Comparison of ENCODE assay signal across 14 cellular contexts in genomic region chr1:161391136-161391535, GRCh38. TPM values are rescaled to one million over a fixed set of nuclear protein-coding genes. Genes with fewer than 3 reads are reported as not detected.
DNase-seq lines count a peak whose midpoint lies in the region; ATAC-seq, FAIRE-seq and TF ChIP-seq lines count a peak whose summit lies in the region.
"Not testable (repeated sequence)": the region's sequence is repeated elsewhere in the genome, so short reads cannot be mapped to it uniquely, and the experiment has no call there.
"Had no signal": no experiment of that assay in that cellular context is flagged by ENCODE, and none has a peak within 500 bp of the region (broad histone marks: within the 10 kb centered on the region; RNA-seq: fewer than 3 reads in every experiment).

No MANE protein-coding gene starts in this region.

- not testable (repeated sequence) for ATAC-seq in CD4-positive, CD25-positive, alpha-beta regulatory T cell (ENCODE audit: low read depth in 2 of 2); T-cell (replicated peaks in 1 of 4); stimulated activated effector memory CD8-positive, alpha-beta T cell treated with anti-CD3 and anti-CD28 coated beads, Interleukin-12 subunit alpha, Interleukin-12 subunit beta, amount 100 ng/mL, for 72 hours

- H3K27ac ChIP-seq in CD4-positive, CD25-positive, alpha-beta regulatory T cell (ENCODE audit: insufficient read depth, low read length, poor library complexity, severe bottlenecking); HUES64 (ENCODE audit: low read depth, low read length); astrocyte (ENCODE audit: low read depth, low read length); left ventricle myocardium inferior (replicated peaks): not testable (repeated sequence)

- H3K9ac ChIP-seq in HUES64 (ENCODE audit: low read depth, low read length); astrocyte (ENCODE audit: low read length): not testable (repeated sequence)

- H3K4me3 ChIP-seq in CD4-positive, CD25-positive, alpha-beta regulatory T cell (ENCODE audit: low read depth, low read length), result peak overlapping the region; percentile 72
- H3K4me3 ChIP-seq in HUES64 (ENCODE audit: low read length) (peak overlapping the region; percentile 95), left ventricle myocardium inferior (peak overlapping the region; percentile 75)
- H3K4me3 ChIP-seq in astrocyte (ENCODE audit: insufficient read depth, low read depth, low read length), result not testable (repeated sequence)

- intact Hi-C loops in left ventricle myocardium inferior (cut with micrococcal nuclease), result not testable (repeated sequence)

- not testable (repeated sequence) for H3K27me3 ChIP-seq in CD4-positive, CD25-positive, alpha-beta regulatory T cell (ENCODE audit: control insufficient read depth, insufficient read depth, low read length); HUES64 (ENCODE audit: insufficient read depth, low read length); astrocyte (ENCODE audit: insufficient read depth, low read length); left ventricle myocardium inferior (ENCODE audit: low read depth)

- H3K4me2 ChIP-seq in astrocyte (ENCODE audit: low read length), result not testable (repeated sequence)

- H3K36me3 ChIP-seq in CD4-positive, CD25-positive, alpha-beta regulatory T cell (ENCODE audit: control insufficient read depth, insufficient read depth, low read length); HUES64 (ENCODE audit: insufficient read depth, low read length); astrocyte (ENCODE audit: insufficient read depth, low read length); left ventricle myocardium inferior: not testable (repeated sequence)

- not testable (repeated sequence) for H3K27me3 Mint-ChIP-seq in CD4-positive, CD25-positive, alpha-beta regulatory T cell; T-cell; activated T-cell treated with anti-CD3 and anti-CD28 coated beads, Interleukin-2, amount 50 U/mL, for 24 hours; astrocyte (ENCODE audit: low read depth, unreplicated experiment); nephron (ENCODE audit: low read depth)

- FAIRE-seq in astrocyte (lab: Jason Lieb, UNC), result not testable (repeated sequence)

- H3K36me3 Mint-ChIP-seq in CD4-positive, CD25-positive, alpha-beta regulatory T cell; T-cell; activated T-cell treated with anti-CD3 and anti-CD28 coated beads, Interleukin-2, amount 50 U/mL, for 24 hours (ENCODE audit: low read depth); astrocyte (ENCODE audit: low read depth, unreplicated experiment); nephron (ENCODE audit: low read depth): not testable (repeated sequence)
- peaks cover 12% of the 10 kb centered on the region for H3K36me3 Mint-ChIP-seq in stimulated activated effector memory CD8-positive, alpha-beta T cell treated with anti-CD3 and anti-CD28 coated beads, Interleukin-12 subunit alpha, Interleukin-12 subunit beta, amount 100 ng/mL, for 72 hours

- H2AFZ ChIP-seq in astrocyte (ENCODE audit: low read depth, low read length), result not testable (repeated sequence)

- peak overlapping the region in 2 of 3 donors; percentile 99 for H3K27ac Mint-ChIP-seq in CD4-positive, CD25-positive, alpha-beta regulatory T cell
- not testable (repeated sequence) for H3K27ac Mint-ChIP-seq in T-cell; activated T-cell treated with anti-CD3 and anti-CD28 coated beads, Interleukin-2, amount 50 U/mL, for 24 hours; astrocyte (ENCODE audit: unreplicated experiment); stimulated activated effector memory CD8-positive, alpha-beta T cell treated with anti-CD3 and anti-CD28 coated beads, Interleukin-12 subunit alpha, Interleukin-12 subunit beta, amount 100 ng/mL, for 72 hours
- H3K27ac Mint-ChIP-seq in nephron, result peak overlapping the region in 2 of 3 experiments; percentile 95 to 99

- not testable (repeated sequence) for DNase-seq in CD4-positive, CD25-positive, alpha-beta regulatory T cell; T-cell; activated T-cell treated with anti-CD3 and anti-CD28 coated beads, Interleukin-2, amount 50 U/mL, for 24 hours; astrocyte (ENCODE audit: low read depth); left ventricle myocardium inferior; stimulated activated effector memory CD8-positive, alpha-beta T cell treated with anti-CD3 and anti-CD28 coated beads, Interleukin-12 subunit alpha, Interleukin-12 subunit beta, amount 100 ng/mL, for 72 hours (ENCODE audit: low spot score in 2 of 2)

- peak overlapping the region; percentile 30 to 98 (median 74) for H3K4me3 Mint-ChIP-seq in CD4-positive, CD25-positive, alpha-beta regulatory T cell
- H3K4me3 Mint-ChIP-seq in T-cell (peak overlapping the region; percentile 86 to 91 (median 89)), astrocyte (ENCODE audit: unreplicated experiment) (peak overlapping the region; percentile 88), nephron (peak overlapping the region; percentile 88 to 97 (median 93))
- H3K4me3 Mint-ChIP-seq in activated T-cell treated with anti-CD3 and anti-CD28 coated beads, Interleukin-2, amount 50 U/mL, for 24 hours, result peak overlapping the region; percentile 87
- H3K4me3 Mint-ChIP-seq in stimulated activated effector memory CD8-positive, alpha-beta T cell treated with anti-CD3 and anti-CD28 coated beads, Interleukin-12 subunit alpha, Interleukin-12 subunit beta, amount 100 ng/mL, for 72 hours, result peak overlapping the region; percentile 83

- not testable (repeated sequence) for H3K9me3 Mint-ChIP-seq in CD4-positive, CD25-positive, alpha-beta regulatory T cell; T-cell; activated T-cell treated with anti-CD3 and anti-CD28 coated beads, Interleukin-2, amount 50 U/mL, for 24 hours; astrocyte (ENCODE audit: unreplicated experiment); nephron; stimulated activated effector memory CD8-positive, alpha-beta T cell treated with anti-CD3 and anti-CD28 coated beads, Interleukin-12 subunit alpha, Interleukin-12 subunit beta, amount 100 ng/mL, for 72 hours

- H3K9me3 ChIP-seq in CD4-positive, CD25-positive, alpha-beta regulatory T cell (ENCODE audit: control insufficient read depth in 2 of 2, low read length in 2 of 2); HUES64 (ENCODE audit: insufficient read depth, low read depth, low read length); astrocyte (ENCODE audit: insufficient read depth, low read depth, low read length); left ventricle myocardium inferior (replicated peaks): not testable (repeated sequence)

- 94% methylated on average over 7 of the region's 7 CpGs for WGBS in HUES64

- H3K79me2 ChIP-seq in astrocyte (ENCODE audit: insufficient read depth, low read length), result not testable (repeated sequence)

- peaks cover 0 to 44% (median 17%) of the 10 kb centered on the region in 4 donors for H3K4me1 Mint-ChIP-seq in CD4-positive, CD25-positive, alpha-beta regulatory T cell
- H3K4me1 Mint-ChIP-seq in T-cell, result peaks cover 33 to 36% (median 36%) of the 10 kb centered on the region in 3 donors
- peaks cover 51% of the 10 kb centered on the region for H3K4me1 Mint-ChIP-seq in activated T-cell treated with anti-CD3 and anti-CD28 coated beads, Interleukin-2, amount 50 U/mL, for 24 hours (ENCODE audit: low read depth)
- not testable (repeated sequence) for H3K4me1 Mint-ChIP-seq in astrocyte (ENCODE audit: low read depth, unreplicated experiment); nephron
- peaks cover 28% of the 10 kb centered on the region for H3K4me1 Mint-ChIP-seq in stimulated activated effector memory CD8-positive, alpha-beta T cell treated with anti-CD3 and anti-CD28 coated beads, Interleukin-12 subunit alpha, Interleukin-12 subunit beta, amount 100 ng/mL, for 72 hours

- not testable (repeated sequence) for H4K20me1 ChIP-seq in astrocyte (ENCODE audit: insufficient read depth, low read length)

- peaks cover 11% of the 10 kb centered on the region for H3K4me1 ChIP-seq in CD4-positive, CD25-positive, alpha-beta regulatory T cell (ENCODE audit: control insufficient read depth, insufficient read depth, low read length, poor library complexity, severe bottlenecking)
- H3K4me1 ChIP-seq in HUES64 (ENCODE audit: insufficient read depth, low read length); astrocyte (ENCODE audit: insufficient read depth, low read length): not testable (repeated sequence)
- peaks cover 14% of the 10 kb centered on the region for H3K4me1 ChIP-seq in left ventricle myocardium inferior

- CTCF ChIA-PET in T-cell (lab: Charles Lee), result interaction anchor here (0.6 to 1.1 kb wide), 4 partner anchors 9 to 77 kb away, joined by 3 to 8 read pairs (median 4); partner anchors contain the start of gene SDHC (in 1 of the 2)

- POLR2A ChIA-PET in T-cell (lab: Charles Lee), result not testable (repeated sequence)

- not testable (repeated sequence) for TF ChIP-seq CTCF in astrocyte (IDR thresholded peaks at IDR 0.05; ENCODE audit: insufficient read depth, low read depth, low read length); left ventricle myocardium inferior (IDR thresholded peaks at IDR 0.05; ENCODE audit: borderline replicate concordance); nephron (IDR thresholded peaks at IDR 0.05; ENCODE audit: unreplicated experiment in 3 of 3)

RNA-seq across cellular contexts. Expression of gene CFAP126, which starts 23.5 kb away (rescaled TPM):
- not detected for total RNA-seq in CD4-positive, CD25-positive, alpha-beta regulatory T cell
- not detected for polyA plus RNA-seq in CD4-positive, CD25-positive, alpha-beta regulatory T cell
- polyA plus RNA-seq in HUES64 (2013, experiment 1 of 2), result not detected
- not detected for polyA plus RNA-seq in HUES64 (2013, experiment 2 of 2)
- total RNA-seq in T-cell, result not detected
- not detected in 2 replicates for total RNA-seq in astrocyte
- total RNA-seq in left ventricle myocardium inferior, result not detected
- total RNA-seq: aorta, esophagus squamous epithelium, left colon, omental fat pad, SJSA1 had no signal
- polyA plus RNA-seq: AG04450, aorta had no signal
